ENCODE assay signal across 8 cellular contexts in genomic region chr22:37907036-37907954, GRCh38. TPM values are rescaled to one million over a fixed set of nuclear protein-coding genes. Genes with fewer than 3 reads are reported as not detected.
A peak's percentile ranks its signal among the peaks of the same experiment; 100 is the strongest.
DNase-seq lines count a peak whose midpoint lies in the region; ATAC-seq and TF ChIP-seq lines count a peak whose summit lies in the region.

No MANE protein-coding gene starts in this region.

- H3K79me2 ChIP-seq in PC-3 (ENCODE audit: low read length): peaks cover 23% of the 10 kb centered on the region

- H2AFZ ChIP-seq in PC-3 (ENCODE audit: low read length): peak overlapping the region; percentile 9; the same call in 1 of the 2 replicates

- no peaks in the 10 kb centered on the region for H3K9me3 ChIP-seq in PC-3 (ENCODE audit: low read length)

- peaks cover 25% of the 10 kb centered on the region for H3K4me1 ChIP-seq in PC-3 (ENCODE audit: insufficient read depth, low read length)

- peak overlapping the region; percentile 89 for H3K4me3 ChIP-seq in PC-3 (ENCODE audit: low read length)
- H3K4me3 ChIP-seq in epithelial cell of esophagus (ENCODE audit: low read length): peak overlapping the region; percentile 98

- ATAC-seq in PC-3: no peak

- peak overlapping the region; percentile 66 for H3K9ac ChIP-seq in PC-3 (ENCODE audit: low read length)

- TSS peak; percentile 47 for BruUV-seq in PC-3 (replicated peaks; lab: Mats Ljungman, UMichigan)

- peak overlapping the region; percentile 96 for H3K4me2 ChIP-seq in PC-3 (ENCODE audit: low read length)

- no peaks in the 10 kb centered on the region for H4K20me1 ChIP-seq in PC-3 (ENCODE audit: low read length)

- H3F3A ChIP-seq in PC-3 (ENCODE audit: low read length, unreplicated experiment): no peaks in the 10 kb centered on the region

- TF ChIP-seq CTCF in PC-3 (conservative IDR thresholded peaks at IDR 0.05; ENCODE audit: low read depth, low read length) (no peak), epithelial cell of esophagus (IDR thresholded peaks at IDR 0.05; ENCODE audit: insufficient read depth, low read depth, low read length, missing control alignments) (no peak), osteocyte (IDR thresholded peaks at IDR 0.05) (no peak)

- no peaks in the 10 kb centered on the region for H3K27me3 Mint-ChIP-seq in osteocyte (ENCODE audit: unreplicated experiment)

- no peaks in the 10 kb centered on the region for H3K9me3 Mint-ChIP-seq in osteocyte (ENCODE audit: unreplicated experiment)

- H3K36me3 Mint-ChIP-seq in osteocyte (ENCODE audit: unreplicated experiment): no peaks in the 10 kb centered on the region

- no peaks in the 10 kb centered on the region for H3K27me3 ChIP-seq in PC-3 (ENCODE audit: low read length)

- peak; percentile 58 for DNase-seq in EH (ENCODE audit: low read depth)
- DNase-seq in PC-3: no peak
- DNase-seq in epithelial cell of esophagus (ENCODE audit: low read depth): peak; percentile 43
- DNase-seq in osteocyte (ENCODE audit: extremely low spot score, unreplicated experiment): no peak
- no peak for DNase-seq in NCI-H2196 treated with DMSO at 0.1 percent for 48 hours (lab: John Stamatoyannopoulos, UW; ENCODE audit: unreplicated experiment)
- no peak for DNase-seq in HUDEP-2 (lab: John Stamatoyannopoulos, UW; ENCODE audit: unreplicated experiment in 76 of 76)
- no peak for DNase-seq in NCI-H446 treated with DMSO at 0.1 percent for 48 hours (lab: John Stamatoyannopoulos, UW)
- no peak for DNase-seq in NCI-H1417 (lab: John Stamatoyannopoulos, UW)

- peaks cover 61% of the 10 kb centered on the region for H3K4me1 Mint-ChIP-seq in osteocyte (ENCODE audit: unreplicated experiment)

- no peaks in the 10 kb centered on the region for H3K36me3 ChIP-seq in PC-3 (ENCODE audit: low read depth, low read length)

- peak overlapping the region; percentile 80 for H3K4me3 Mint-ChIP-seq in osteocyte (ENCODE audit: unreplicated experiment)

- POLR2A ChIA-PET in PC-3 (lab: Charles Lee; ENCODE audit: unreplicated experiment): no interaction called here

- peak overlapping the region; percentile 83 for H3K27ac Mint-ChIP-seq in osteocyte (ENCODE audit: unreplicated experiment)

- CTCF ChIA-PET in PC-3 (lab: Charles Lee): interaction anchor here (1.5 kb wide), 1 partner anchor 27 kb away, joined by 3 read pairs; no protein-coding TSS in a partner anchor

- H3K27ac ChIP-seq in PC-3 (ENCODE audit: low read length): no peak overlapping the region

- intact Hi-C loops in PC-3 (cut with micrococcal nuclease): no loop called here

- no peaks in the 10 kb centered on the region for H3K9me2 ChIP-seq in PC-3 (replicated peaks; ENCODE audit: low read length)

RNA-seq across cellular contexts. Expression of gene MICALL1, which starts 1.2 kb away (rescaled TPM):
- total RNA-seq in PC-3 (2014; rRNA removed) (20.1 and 29.9 TPM in 2 replicates), osteocyte (51.2 and 56.6 TPM in 2 replicates)

RNA-seq across cellular contexts. Expression of gene C22orf23, which starts 46.1 kb away (rescaled TPM):
- total RNA-seq in PC-3 (2014; rRNA removed) (0.52 and 0.69 TPM in 2 replicates), osteocyte (not detected in 2 replicates)

RNA-seq across cellular contexts. Expression of gene POLR2F, which starts 46.2 kb away (rescaled TPM):
- total RNA-seq in PC-3 (2014; rRNA removed) (177 and 238 TPM in 2 replicates), osteocyte (77.9 and 81.1 TPM in 2 replicates)

RNA-seq across cellular contexts. Expression of gene EIF3L, which starts 58.1 kb away (rescaled TPM):
- 164 and 218 TPM in 2 replicates for total RNA-seq in PC-3 (2014; rRNA removed)
- total RNA-seq in osteocyte: 435 and 452 TPM in 2 replicates

Comparison
In these comparisons a context has a peak if more than half of its experiments do, and no peak if none do; other contexts are left out.
1. DNase-seq: peak in EH (single experiment) and epithelial cell of esophagus (single experiment); none in PC-3 (single experiment), osteocyte (single experiment), NCI-H2196 treated with DMSO at 0.1 percent for 48 hours (single experiment), HUDEP-2 (0 of 76), NCI-H446 treated with DMSO at 0.1 percent for 48 hours (single experiment) and NCI-H1417 (0 of 3).